In the genomic region with DNA sequence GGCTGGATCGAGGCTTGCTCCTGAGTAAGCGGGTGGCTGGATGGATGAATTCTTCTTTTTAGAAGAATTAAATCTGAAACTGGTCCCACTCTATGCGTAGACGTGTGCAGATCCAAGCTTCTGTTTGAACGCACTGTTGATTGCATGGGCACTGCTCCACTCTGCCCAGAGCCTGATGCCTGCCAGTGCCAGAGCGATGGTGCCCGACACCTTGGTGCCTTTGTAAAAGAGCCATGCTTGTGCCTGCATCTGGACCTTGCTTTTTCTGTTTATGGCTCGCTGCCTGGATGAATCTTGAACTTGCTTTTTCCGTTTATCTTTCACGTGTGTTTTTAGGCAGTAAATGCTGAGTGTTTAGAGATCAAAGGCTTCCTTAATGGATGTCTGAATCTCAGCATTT, we compare ENCODE assay signal across 17 cellular contexts. TPM values are rescaled to one million over a fixed set of nuclear protein-coding genes. Genes with fewer than 3 reads are reported as not detected.
DNase-seq lines count a peak whose midpoint lies in the region; ATAC-seq and TF ChIP-seq lines count a peak whose summit lies in the region.
"Had no signal": no experiment of that assay in that cellular context is flagged by ENCODE, and none has a peak within 500 bp of the region (broad histone marks: within the 10 kb centered on the region; RNA-seq: fewer than 3 reads in every experiment).

No MANE protein-coding gene starts in this region.

- peaks cover 80% of the 10 kb centered on the region for H3K36me3 Mint-ChIP-seq in effector memory CD8-positive, alpha-beta T cell (ENCODE audit: insufficient read depth)
- H3K36me3 Mint-ChIP-seq in naive thymus-derived CD8-positive, alpha-beta T cell = peaks cover 5 to 61% (median 22%) of the 10 kb centered on the region in 3 donors
- peaks cover 16% of the 10 kb centered on the region for H3K36me3 Mint-ChIP-seq in type B pancreatic cell

- H3K4me1 ChIP-seq in lower lobe of right lung = peaks cover 13% of the 10 kb centered on the region

- no peak overlapping the region for H3K4me3 Mint-ChIP-seq in effector memory CD8-positive, alpha-beta T cell
- no peak overlapping the region for H3K4me3 Mint-ChIP-seq in naive thymus-derived CD8-positive, alpha-beta T cell
- no peak overlapping the region for H3K4me3 Mint-ChIP-seq in type B pancreatic cell

- peak overlapping the region; percentile 20 to 65 for H3K27ac Mint-ChIP-seq in effector memory CD8-positive, alpha-beta T cell
- H3K27ac Mint-ChIP-seq in naive thymus-derived CD8-positive, alpha-beta T cell = peak overlapping the region in 6 of 10 donors; percentile 20 to 74 (median 54)
- no peak overlapping the region for H3K27ac Mint-ChIP-seq in type B pancreatic cell
- H3K27ac Mint-ChIP-seq: activated T-helper 2 cell treated with anti-CD3 and anti-CD28 coated beads, Interferon-gamma antibody, Interleukin-2, Interleukin-4, amounts not matched to agents 10 μg/mL and 5 μg/mL and 100 μg/mL, durations not matched to agents 14 hours and 24 hours and 36 hours had no signal

- TF ChIP-seq CTCF in type B pancreatic cell (conservative IDR thresholded peaks at IDR 0.05) (no peak), GM20000 (IDR thresholded peaks at IDR 0.05; ENCODE audit: extremely low read depth, missing control alignments) (no peak), lower lobe of right lung (IDR thresholded peaks at IDR 0.05) (no peak)

- DNase-seq in Right ventricle myocardium inferior (ENCODE audit: missing footprints) (peak; percentile 70), left ventricle myocardium superior (no peak), type B pancreatic cell (ENCODE audit: extremely low spot score, unreplicated experiment) (peak; percentile 58), GM20000 (ENCODE audit: low spot score) (no peak), lower lobe of right lung (no peak)
- no peak for DNase-seq in effector memory CD8-positive, alpha-beta T cell
- DNase-seq in naive thymus-derived CD8-positive, alpha-beta T cell = no peak
- DNase-seq in effector CD8-positive, alpha-beta T cell (lab: John Stamatoyannopoulos, UW) = no peak
- DNase-seq: activated CD4-positive, alpha-beta T cell treated with anti-CD3 and anti-CD28 coated beads, Interleukin-2, amount 50 U/mL, for 4 hours; COR-L47; cortex of kidney; MG63; NCI-H187; NCI-H446 treated with DMSO at 0.1 percent for 48 hours; stimulated activated naive CD8-positive, alpha-beta T cell treated with anti-CD3 and anti-CD28 coated beads, Interleukin-15, Interleukin-2, amounts not matched to agents 100 U/mL and 50 U/mL, for 24 hours had no signal

- no peak overlapping the region for H3K4me3 ChIP-seq in lower lobe of right lung
- H3K4me3 ChIP-seq: MG63, SJSA1 had no signal

- POLR2A ChIA-PET in naive thymus-derived CD8-positive, alpha-beta T cell (lab: Charles Lee) = interaction anchor here (1.0 kb wide), 1 partner anchor 9 kb away, joined by 4 read pairs; no protein-coding TSS in a partner anchor

- no peak overlapping the region for H3K27ac ChIP-seq in lower lobe of right lung
- H3K27ac ChIP-seq: SJSA1 had no signal

- H3K27me3 ChIP-seq in lower lobe of right lung (ENCODE audit: low read depth) = no peaks in the 10 kb centered on the region
- H3K27me3 ChIP-seq: MG63, SJSA1 had no signal

- peaks cover 82% of the 10 kb centered on the region for H3K36me3 ChIP-seq in lower lobe of right lung

- ATAC-seq in Right ventricle myocardium inferior (no peak), left ventricle myocardium superior (no peak), lower lobe of right lung (no peak)
- ATAC-seq in effector memory CD8-positive, alpha-beta T cell (replicated peaks) = no peak
- no peak for ATAC-seq in naive thymus-derived CD8-positive, alpha-beta T cell
- ATAC-seq: stimulated activated naive CD8-positive, alpha-beta T cell treated with anti-CD3 and anti-CD28 coated beads, Interleukin-15, Interleukin-2, amounts not matched to agents 100 U/mL and 50 U/mL, for 24 hours had no signal

- H3K9me3 Mint-ChIP-seq in effector memory CD8-positive, alpha-beta T cell = no peaks in the 10 kb centered on the region
- H3K9me3 Mint-ChIP-seq in naive thymus-derived CD8-positive, alpha-beta T cell = no peaks in the 10 kb centered on the region
- H3K9me3 Mint-ChIP-seq in type B pancreatic cell = no peaks in the 10 kb centered on the region
- H3K9me3 Mint-ChIP-seq: activated T-helper 2 cell treated with anti-CD3 and anti-CD28 coated beads, Interferon-gamma antibody, Interleukin-2, Interleukin-4, amounts not matched to agents 10 μg/mL and 5 μg/mL and 100 μg/mL, durations not matched to agents 14 hours and 24 hours and 36 hours had no signal

- no peaks in the 10 kb centered on the region for H3K27me3 Mint-ChIP-seq in effector memory CD8-positive, alpha-beta T cell
- H3K27me3 Mint-ChIP-seq in naive thymus-derived CD8-positive, alpha-beta T cell = no peaks in the 10 kb centered on the region
- no peaks in the 10 kb centered on the region for H3K27me3 Mint-ChIP-seq in type B pancreatic cell

- peaks cover 35 to 41% of the 10 kb centered on the region in 2 donors for H3K4me1 Mint-ChIP-seq in effector memory CD8-positive, alpha-beta T cell (ENCODE audit: low read depth in 2 of 2)
- H3K4me1 Mint-ChIP-seq in naive thymus-derived CD8-positive, alpha-beta T cell = peaks cover 22 to 53% (median 42%) of the 10 kb centered on the region in 4 donors
- H3K4me1 Mint-ChIP-seq in type B pancreatic cell (ENCODE audit: unreplicated experiment) = no peaks in the 10 kb centered on the region

- no peaks in the 10 kb centered on the region for H3K9me3 ChIP-seq in lower lobe of right lung
- H3K9me3 ChIP-seq: MG63, SJSA1 had no signal

- intact Hi-C loops in Right ventricle myocardium inferior (cut with DNase I) (no loop called here), left ventricle myocardium superior (cut with micrococcal nuclease) (no loop called here), lower lobe of right lung (cut with DNase I) (no loop called here)

RNA-seq across cellular contexts. Expression of a gene that starts 15.0 kb away (rescaled TPM):
- total RNA-seq in Right ventricle myocardium inferior (8.1 TPM), left ventricle myocardium superior (8.7 TPM), type B pancreatic cell (ENCODE audit: low replicate concordance) (5.1 and 5.8 TPM in 2 replicates), lower lobe of right lung (10.9 TPM)
- total RNA-seq in naive thymus-derived CD8-positive, alpha-beta T cell = 10 to 100 TPM in 1 of 2 experiments, 1 to 10 TPM in 1; 9.0 to 12.4 TPM
- 10 to 100 TPM in 1 of 3 donors, 1 to 10 TPM in 2; 6.2 to 12.6 (median 6.3) TPM for polyA plus RNA-seq in naive thymus-derived CD8-positive, alpha-beta T cell

RNA-seq across cellular contexts. Expression of a gene that starts 41.3 kb away (rescaled TPM):
- total RNA-seq in Right ventricle myocardium inferior (143 TPM), left ventricle myocardium superior (141 TPM), type B pancreatic cell (ENCODE audit: low replicate concordance) (6.9 and 13.4 TPM in 2 replicates), lower lobe of right lung (37.1 TPM)
- 10 to 100 TPM; 15.2 to 18.9 TPM for total RNA-seq in naive thymus-derived CD8-positive, alpha-beta T cell
- polyA plus RNA-seq in naive thymus-derived CD8-positive, alpha-beta T cell = 10 to 100 TPM; 44.3 to 51.8 (median 51.5) TPM

Comparison
In these comparisons a context has a peak if more than half of its experiments do, and no peak if none do; other contexts are left out.
1. DNase-seq: peak in Right ventricle myocardium inferior (single experiment) and type B pancreatic cell (single experiment); none in left ventricle myocardium superior (single experiment), effector memory CD8-positive, alpha-beta T cell (0 of 3), naive thymus-derived CD8-positive, alpha-beta T cell (0 of 10), effector CD8-positive, alpha-beta T cell (single experiment), GM20000 (single experiment) and lower lobe of right lung (single experiment).